In genomic region chr12:93740721-93741120, GRCh38 we compare ENCODE assay signal across 9 cellular contexts.
DNase-seq lines count a peak whose midpoint lies in the region; ATAC-seq and TF ChIP-seq lines count a peak whose summit lies in the region.
"Had no signal": no experiment of that assay in that cellular context is flagged by ENCODE, and none has a peak within 500 bp of the region (broad histone marks: within the 10 kb centered on the region; RNA-seq: fewer than 3 reads in every experiment).

No MANE protein-coding gene starts in this region.

- DNase-seq in activated naive CD4-positive, alpha-beta T cell treated with anti-CD3 and anti-CD28 coated beads for 36 hours = no peak
- DNase-seq in activated naive CD4-positive, alpha-beta T cell treated with Interleukin-2 at 50 U/mL for 16 hours = no peak
- DNase-seq in tibial nerve (ENCODE audit: low spot score in 2 of 2) = no peak
- no peak for DNase-seq in activated T-helper 1 cell treated with anti-CD3 and anti-CD28 coated beads, Interleukin-12 subunit alpha, Interleukin-12 subunit beta, Interleukin-2, Interleukin-4 antibody, amounts not matched to agents 30 ng/mL and 10 ng/mL and 1 ng/mL, durations not matched to agents 14 hours and 24 hours and 36 hours (ENCODE audit: low spot score)
- DNase-seq in inferior parietal cortex (ENCODE audit: extremely low spot score) = no peak
- DNase-seq in activated CD8-positive, alpha-beta memory T cell treated with anti-CD3 and anti-CD28 coated beads for 24 hours = no peak
- DNase-seq: activated gamma-delta T cell treated with Interleukin-2 at 50 U/mL for 16 hours had no signal

- CTCF ChIA-PET in activated naive CD4-positive, alpha-beta T cell treated with anti-CD3 and anti-CD28 coated beads for 36 hours (lab: Charles Lee) = interaction anchor here (0.9 to 2.0 kb wide), 4 partner anchors 26 to 361 kb away, joined by 3 to 8 read pairs (median 5); partner anchors contain the start of gene CRADD

- H3K27ac ChIP-seq in liver (ENCODE audit: low read depth in 1 of 2, low read length in 2 of 2) (peak overlapping the region; percentile 92 to 94), tibial nerve (peak overlapping the region; percentile 80 to 92 (median 88))

- peaks cover 43% of the 10 kb centered on the region for H3K4me1 Mint-ChIP-seq in activated naive CD4-positive, alpha-beta T cell treated with anti-CD3 and anti-CD28 coated beads for 36 hours (ENCODE audit: low read depth)
- H3K4me1 Mint-ChIP-seq in activated T-helper 17 cell treated with anti-CD3 and anti-CD28 coated beads, Interleukin-2, amount 50 U/mL, for 72 hours = peaks cover 28% of the 10 kb centered on the region
- H3K4me1 Mint-ChIP-seq in activated T-helper 1 cell treated with anti-CD3 and anti-CD28 coated beads, Interleukin-12 subunit alpha, Interleukin-12 subunit beta, Interleukin-2, Interleukin-4 antibody, amounts not matched to agents 30 ng/mL and 10 ng/mL and 1 ng/mL, durations not matched to agents 14 hours and 24 hours and 36 hours (ENCODE audit: low read depth) = peaks cover 47% of the 10 kb centered on the region

- H3K36me3 ChIP-seq in liver (ENCODE audit: control insufficient read depth in 4 of 4, insufficient read depth in 3 of 4, low read depth in 1 of 4, low read length in 3 of 4) (no peaks in the 10 kb centered on the region), tibial nerve (no peaks in the 10 kb centered on the region)

- no peak for TF ChIP-seq CTCF in liver (IDR thresholded peaks at IDR 0.05; ENCODE audit: low read depth, low read length, missing input control)
- no peak for TF ChIP-seq CTCF in tibial nerve (IDR thresholded peaks at IDR 0.05)

- TF ChIP-seq EP300 in tibial nerve (IDR thresholded peaks at IDR 0.05) = peak in 1 of 2 donors; percentile 8

- intact Hi-C loops in activated naive CD4-positive, alpha-beta T cell treated with anti-CD3 and anti-CD28 coated beads for 36 hours (cut with micrococcal nuclease) = loop anchor here (5.0 kb wide), 1 partner anchor 148 kb away; no protein-coding TSS in a partner anchor
- intact Hi-C loops in activated T-helper 1 cell treated with anti-CD3 and anti-CD28 coated beads, Interleukin-12 subunit alpha, Interleukin-12 subunit beta, Interleukin-2, Interleukin-4 antibody, amounts not matched to agents 30 ng/mL and 10 ng/mL and 1 ng/mL, durations not matched to agents 14 hours and 24 hours and 36 hours (cut with micrococcal nuclease) = loop anchor here (10.0 kb wide), 1 partner anchor 756 kb away; no protein-coding TSS in a partner anchor

- no peaks in the 10 kb centered on the region for H3K36me3 Mint-ChIP-seq in activated naive CD4-positive, alpha-beta T cell treated with anti-CD3 and anti-CD28 coated beads for 36 hours (ENCODE audit: low read depth)
- H3K36me3 Mint-ChIP-seq in activated T-helper 17 cell treated with anti-CD3 and anti-CD28 coated beads, Interleukin-2, amount 50 U/mL, for 72 hours (ENCODE audit: low read depth) = no peaks in the 10 kb centered on the region
- peaks cover 5% of the 10 kb centered on the region for H3K36me3 Mint-ChIP-seq in activated T-helper 1 cell treated with anti-CD3 and anti-CD28 coated beads, Interleukin-12 subunit alpha, Interleukin-12 subunit beta, Interleukin-2, Interleukin-4 antibody, amounts not matched to agents 30 ng/mL and 10 ng/mL and 1 ng/mL, durations not matched to agents 14 hours and 24 hours and 36 hours (ENCODE audit: low read depth)

- H3K9ac ChIP-seq in liver (ENCODE audit: low read depth in 1 of 2, low read length in 2 of 2) = peak overlapping the region; percentile 77 to 98

- H3K27me3 ChIP-seq in liver (ENCODE audit: control insufficient read depth in 4 of 4, insufficient read depth in 4 of 4, low read length in 3 of 4) = no peaks in the 10 kb centered on the region
- no peaks in the 10 kb centered on the region for H3K27me3 ChIP-seq in tibial nerve

- no peak for TF ChIP-seq POLR2A in tibial nerve (IDR thresholded peaks at IDR 0.05)

- H3K4me3 ChIP-seq in liver (ENCODE audit: low read depth in 1 of 3, low read length in 3 of 3) = peak overlapping the region; percentile 10 to 29 (median 25)
- H3K4me3 ChIP-seq in tibial nerve = peak overlapping the region in 3 of 4 donors; percentile 9 to 42 (median 23)

- no peaks in the 10 kb centered on the region for H3K9me3 Mint-ChIP-seq in activated naive CD4-positive, alpha-beta T cell treated with anti-CD3 and anti-CD28 coated beads for 36 hours
- no peaks in the 10 kb centered on the region for H3K9me3 Mint-ChIP-seq in activated T-helper 17 cell treated with anti-CD3 and anti-CD28 coated beads, Interleukin-2, amount 50 U/mL, for 72 hours
- no peaks in the 10 kb centered on the region for H3K9me3 Mint-ChIP-seq in activated T-helper 1 cell treated with anti-CD3 and anti-CD28 coated beads, Interleukin-12 subunit alpha, Interleukin-12 subunit beta, Interleukin-2, Interleukin-4 antibody, amounts not matched to agents 30 ng/mL and 10 ng/mL and 1 ng/mL, durations not matched to agents 14 hours and 24 hours and 36 hours

- H3K27me3 Mint-ChIP-seq in activated naive CD4-positive, alpha-beta T cell treated with anti-CD3 and anti-CD28 coated beads for 36 hours (ENCODE audit: low read depth) = no peaks in the 10 kb centered on the region
- no peaks in the 10 kb centered on the region for H3K27me3 Mint-ChIP-seq in activated T-helper 17 cell treated with anti-CD3 and anti-CD28 coated beads, Interleukin-2, amount 50 U/mL, for 72 hours
- peaks cover 2% of the 10 kb centered on the region for H3K27me3 Mint-ChIP-seq in activated T-helper 1 cell treated with anti-CD3 and anti-CD28 coated beads, Interleukin-12 subunit alpha, Interleukin-12 subunit beta, Interleukin-2, Interleukin-4 antibody, amounts not matched to agents 30 ng/mL and 10 ng/mL and 1 ng/mL, durations not matched to agents 14 hours and 24 hours and 36 hours (ENCODE audit: insufficient read depth)

- peak overlapping the region; percentile 5 for H3K4me3 Mint-ChIP-seq in activated naive CD4-positive, alpha-beta T cell treated with anti-CD3 and anti-CD28 coated beads for 36 hours
- H3K4me3 Mint-ChIP-seq in activated T-helper 17 cell treated with anti-CD3 and anti-CD28 coated beads, Interleukin-2, amount 50 U/mL, for 72 hours = peak overlapping the region; percentile 92
- H3K4me3 Mint-ChIP-seq in activated T-helper 1 cell treated with anti-CD3 and anti-CD28 coated beads, Interleukin-12 subunit alpha, Interleukin-12 subunit beta, Interleukin-2, Interleukin-4 antibody, amounts not matched to agents 30 ng/mL and 10 ng/mL and 1 ng/mL, durations not matched to agents 14 hours and 24 hours and 36 hours = no peak overlapping the region

- peaks cover 0 to 25% (median 12%) of the 10 kb centered on the region in 4 donors for H3K4me1 ChIP-seq in liver (ENCODE audit: control insufficient read depth in 4 of 4, insufficient read depth in 4 of 4, low read length in 3 of 4)
- H3K4me1 ChIP-seq in tibial nerve = peaks cover 0 to 63% (median 22%) of the 10 kb centered on the region in 4 donors

- H3K27ac Mint-ChIP-seq in activated naive CD4-positive, alpha-beta T cell treated with anti-CD3 and anti-CD28 coated beads for 36 hours = no peak overlapping the region
- peak overlapping the region; percentile 89 for H3K27ac Mint-ChIP-seq in activated T-helper 17 cell treated with anti-CD3 and anti-CD28 coated beads, Interleukin-2, amount 50 U/mL, for 72 hours
- no peak overlapping the region for H3K27ac Mint-ChIP-seq in activated T-helper 1 cell treated with anti-CD3 and anti-CD28 coated beads, Interleukin-12 subunit alpha, Interleukin-12 subunit beta, Interleukin-2, Interleukin-4 antibody, amounts not matched to agents 30 ng/mL and 10 ng/mL and 1 ng/mL, durations not matched to agents 14 hours and 24 hours and 36 hours

- 19% methylated on average over 3 of the region's 3 CpGs for WGBS in liver
- 47 to 51% methylated on average over 3 of the region's 3 CpGs for WGBS in tibial nerve, 2 donors

- H3K9me3 ChIP-seq in liver (ENCODE audit: control insufficient read depth in 4 of 4, low read length in 3 of 4) (no peaks in the 10 kb centered on the region), tibial nerve (no peaks in the 10 kb centered on the region)

- no peak for ATAC-seq in activated T-helper 17 cell treated with anti-CD3 and anti-CD28 coated beads, Interleukin-2, amount 50 U/mL, for 72 hours (replicated peaks)

- TF ChIP-seq RAD21 in liver (IDR thresholded peaks at IDR 0.05) = peak in 1 of 2 donors; percentile 26

TF ChIP-seq in liver, 16 proteins besides CTCF, POLR2A, EP300 and RAD21:
- TF ChIP-seq HNF4G (IDR thresholded peaks at IDR 0.05) (no peak), HNF4A (conservative IDR thresholded peaks at IDR 0.05) (peak; percentile 18 to 23), NR2F2 (IDR thresholded peaks at IDR 0.05) (peak; percentile 13)
